ENCODE assay signal across 1 cellular context in genomic region chr4:102780476-102781144, GRCh38.
TF ChIP-seq lines count a peak whose summit lies in the region.

No MANE protein-coding gene starts in this region.

TF ChIP-seq in K562, 482 proteins besides CTCF, POLR2A, EP300 and RAD21 (continues in another document):
- TF ChIP-seq ZC3H8 (IDR thresholded peaks at IDR 0.05) = no peak
- peak; percentile 6; the same call in 1 of the 2 replicates for TF ChIP-seq CEBPG (CRISPR knock-in tag; IDR thresholded peaks at IDR 0.05)
- peak in 1 of 2 experiments; percentile 65; a peak in 1 of 4 replicates for TF ChIP-seq CEBPG (tag; conservative IDR thresholded peaks at IDR 0.05 in 1 of 2, IDR thresholded peaks at IDR 0.05 in 1 of 2)
- no peak for TF ChIP-seq ZNF175 (CRISPR knock-in tag; IDR thresholded peaks at IDR 0.05; ENCODE audit: low read depth)
- peak; percentile 86 for TF ChIP-seq FOSL1 (tag; conservative IDR thresholded peaks at IDR 0.05)
- TF ChIP-seq POLR3A (IDR thresholded peaks at IDR 0.05; ENCODE audit: borderline replicate concordance, extremely low read depth, insufficient read depth, insufficient read length) = no peak
- TF ChIP-seq ZNF143 (CRISPR knock-in tag; IDR thresholded peaks at IDR 0.05) = no peak
- peak; percentile 31 to 59; a peak in 3 of 4 replicates for TF ChIP-seq TRIM24 (IDR thresholded peaks at IDR 0.05)
- TF ChIP-seq BACH1 (tag; IDR thresholded peaks at IDR 0.05) = peak; percentile 95
- TF ChIP-seq ZNF174 (CRISPR knock-in tag; IDR thresholded peaks at IDR 0.05) = no peak
- no peak for TF ChIP-seq L3MBTL2 (IDR thresholded peaks at IDR 0.05)
- TF ChIP-seq, protein P1, sequence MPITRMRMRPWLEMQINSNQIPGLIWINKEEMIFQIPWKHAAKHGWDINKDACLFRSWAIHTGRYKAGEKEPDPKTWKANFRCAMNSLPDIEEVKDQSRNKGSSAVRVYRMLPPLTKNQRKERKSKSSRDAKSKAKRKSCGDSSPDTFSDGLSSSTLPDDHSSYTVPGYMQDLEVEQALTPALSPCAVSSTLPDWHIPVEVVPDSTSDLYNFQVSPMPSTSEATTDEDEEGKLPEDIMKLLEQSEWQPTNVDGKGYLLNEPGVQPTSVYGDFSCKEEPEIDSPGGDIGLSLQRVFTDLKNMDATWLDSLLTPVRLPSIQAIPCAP (CRISPR knock-in tag; IDR thresholded peaks at IDR 0.05; ENCODE audit: borderline replicate concordance) = no peak
- TF ChIP-seq ZNF584 (CRISPR knock-in tag; IDR thresholded peaks at IDR 0.05; ENCODE audit: low read depth) = no peak
- TF ChIP-seq LCOR (CRISPR knock-in tag; IDR thresholded peaks at IDR 0.05) = no peak
- TF ChIP-seq SNAPC5 (CRISPR knock-in tag; IDR thresholded peaks at IDR 0.05) = no peak
- peak; percentile 61; the same call in 1 of the 2 replicates for TF ChIP-seq NR2C1 (IDR thresholded peaks at IDR 0.05)
- peak; percentile 68 for TF ChIP-seq NR2C1 (tag; IDR thresholded peaks at IDR 0.05)
- TF ChIP-seq MAFF (IDR thresholded peaks at IDR 0.05; ENCODE audit: low read length) = peak; percentile 99
- peak; percentile 71 to 74 for TF ChIP-seq KDM1A (IDR thresholded peaks at IDR 0.05)
- no peak for TF ChIP-seq POU5F1 (IDR thresholded peaks at IDR 0.05; ENCODE audit: borderline replicate concordance, low read depth, low read length, partially characterized antibody)
- TF ChIP-seq KHSRP (IDR thresholded peaks at IDR 0.05) = no peak
- TF ChIP-seq ZNF644 (tag; IDR thresholded peaks at IDR 0.05; ENCODE audit: low read depth) = no peak
- no peak for TF ChIP-seq CHCHD3 (CRISPR knock-in tag; IDR thresholded peaks at IDR 0.05)
- no peak for TF ChIP-seq GABPA (tag; conservative IDR thresholded peaks at IDR 0.05; ENCODE audit: low read depth)
- TF ChIP-seq PHB2 (IDR thresholded peaks at IDR 0.05; ENCODE audit: low read depth) = no peak
- TF ChIP-seq HIVEP1 (CRISPR knock-in tag; IDR thresholded peaks at IDR 0.05) = no peak
- TF ChIP-seq MBD2 (IDR thresholded peaks at IDR 0.05; ENCODE audit: borderline replicate concordance, low read depth) = no peak
- peak; percentile 59 for TF ChIP-seq NCOR1 (IDR thresholded peaks at IDR 0.05)
- no peak for TF ChIP-seq NUFIP1 (IDR thresholded peaks at IDR 0.05; ENCODE audit: partially characterized antibody)
- no peak for TF ChIP-seq NFIX (CRISPR knock-in tag; IDR thresholded peaks at IDR 0.05; ENCODE audit: low read depth)
- TF ChIP-seq STAT5A (IDR thresholded peaks at IDR 0.05; ENCODE audit: borderline replicate concordance, low read length) = no peak
- peak; percentile 74 for TF ChIP-seq DACH1 (IDR thresholded peaks at IDR 0.05; ENCODE audit: partially characterized antibody)
- TF ChIP-seq HSF4 (CRISPR knock-in tag; IDR thresholded peaks at IDR 0.05; ENCODE audit: borderline replicate concordance) = no peak
- TF ChIP-seq MYNN (IDR thresholded peaks at IDR 0.05) = no peak
- TF ChIP-seq MYNN (CRISPR knock-in tag; IDR thresholded peaks at IDR 0.05) = no peak
- peak; percentile 81 for TF ChIP-seq ARID1B (IDR thresholded peaks at IDR 0.05)
- TF ChIP-seq CC2D1A (IDR thresholded peaks at IDR 0.05) = no peak
- 0 out of 4 replicates have a peak, but pooled peaks of 1 of the 2 experiments have one; percentile 30 for TF ChIP-seq HDAC1 (IDR thresholded peaks at IDR 0.05)
- TF ChIP-seq ZNF253 (CRISPR knock-in tag; conservative IDR thresholded peaks at IDR 0.05) = no peak
- TF ChIP-seq NFATC3 (IDR thresholded peaks at IDR 0.05) = no peak
- no peak for TF ChIP-seq RFX7 (CRISPR knock-in tag; IDR thresholded peaks at IDR 0.05)
- peak; percentile 83 for TF ChIP-seq CBFA2T3 (IDR thresholded peaks at IDR 0.05)
- TF ChIP-seq ATF1 (CRISPR knock-in tag; IDR thresholded peaks at IDR 0.05) = no peak
- TF ChIP-seq ATF1 (tag; IDR thresholded peaks at IDR 0.05) = peak; percentile 55
- TF ChIP-seq DPF2 (IDR thresholded peaks at IDR 0.05) = peak; percentile 80
- no peak for TF ChIP-seq ZNF12 (CRISPR knock-in tag; IDR thresholded peaks at IDR 0.05)
- TF ChIP-seq CBFB (CRISPR knock-in tag; IDR thresholded peaks at IDR 0.05) = no peak
- no peak for TF ChIP-seq U2AF2 (optimal IDR thresholded peaks at IDR 0.05; ENCODE audit: low read depth, low read length)
- TF ChIP-seq, protein P2, sequence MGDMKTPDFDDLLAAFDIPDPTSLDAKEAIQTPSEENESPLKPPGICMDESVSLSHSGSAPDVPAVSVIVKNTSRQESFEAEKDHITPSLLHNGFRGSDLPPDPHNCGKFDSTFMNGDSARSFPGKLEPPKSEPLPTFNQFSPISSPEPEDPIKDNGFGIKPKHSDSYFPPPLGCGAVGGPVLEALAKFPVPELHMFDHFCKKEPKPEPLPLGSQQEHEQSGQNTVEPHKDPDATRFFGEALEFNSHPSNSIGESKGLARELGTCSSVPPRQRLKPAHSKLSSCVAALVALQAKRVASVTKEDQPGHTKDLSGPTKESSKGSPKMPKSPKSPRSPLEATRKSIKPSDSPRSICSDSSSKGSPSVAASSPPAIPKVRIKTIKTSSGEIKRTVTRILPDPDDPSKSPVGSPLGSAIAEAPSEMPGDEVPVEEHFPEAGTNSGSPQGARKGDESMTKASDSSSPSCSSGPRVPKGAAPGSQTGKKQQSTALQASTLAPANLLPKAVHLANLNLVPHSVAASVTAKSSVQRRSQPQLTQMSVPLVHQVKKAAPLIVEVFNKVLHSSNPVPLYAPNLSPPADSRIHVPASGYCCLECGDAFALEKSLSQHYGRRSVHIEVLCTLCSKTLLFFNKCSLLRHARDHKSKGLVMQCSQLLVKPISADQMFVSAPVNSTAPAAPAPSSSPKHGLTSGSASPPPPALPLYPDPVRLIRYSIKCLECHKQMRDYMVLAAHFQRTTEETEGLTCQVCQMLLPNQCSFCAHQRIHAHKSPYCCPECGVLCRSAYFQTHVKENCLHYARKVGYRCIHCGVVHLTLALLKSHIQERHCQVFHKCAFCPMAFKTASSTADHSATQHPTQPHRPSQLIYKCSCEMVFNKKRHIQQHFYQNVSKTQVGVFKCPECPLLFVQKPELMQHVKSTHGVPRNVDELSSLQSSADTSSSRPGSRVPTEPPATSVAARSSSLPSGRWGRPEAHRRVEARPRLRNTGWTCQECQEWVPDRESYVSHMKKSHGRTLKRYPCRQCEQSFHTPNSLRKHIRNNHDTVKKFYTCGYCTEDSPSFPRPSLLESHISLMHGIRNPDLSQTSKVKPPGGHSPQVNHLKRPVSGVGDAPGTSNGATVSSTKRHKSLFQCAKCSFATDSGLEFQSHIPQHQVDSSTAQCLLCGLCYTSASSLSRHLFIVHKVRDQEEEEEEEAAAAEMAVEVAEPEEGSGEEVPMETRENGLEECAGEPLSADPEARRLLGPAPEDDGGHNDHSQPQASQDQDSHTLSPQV (IDR thresholded peaks at IDR 0.05) = no peak
- no peak for TF ChIP-seq SRSF1 (IDR thresholded peaks at IDR 0.05; ENCODE audit: low read depth, low read length)
- no peak for TF ChIP-seq ZNF431 (CRISPR knock-in tag; IDR thresholded peaks at IDR 0.05)
- no peak for TF ChIP-seq NFIC (IDR thresholded peaks at IDR 0.05)
- TF ChIP-seq PTBP1 (IDR thresholded peaks at IDR 0.05; ENCODE audit: low read depth, low read length) = no peak
- TF ChIP-seq ZNF778 (CRISPR knock-in tag; IDR thresholded peaks at IDR 0.05) = no peak
- TF ChIP-seq, protein P3, sequence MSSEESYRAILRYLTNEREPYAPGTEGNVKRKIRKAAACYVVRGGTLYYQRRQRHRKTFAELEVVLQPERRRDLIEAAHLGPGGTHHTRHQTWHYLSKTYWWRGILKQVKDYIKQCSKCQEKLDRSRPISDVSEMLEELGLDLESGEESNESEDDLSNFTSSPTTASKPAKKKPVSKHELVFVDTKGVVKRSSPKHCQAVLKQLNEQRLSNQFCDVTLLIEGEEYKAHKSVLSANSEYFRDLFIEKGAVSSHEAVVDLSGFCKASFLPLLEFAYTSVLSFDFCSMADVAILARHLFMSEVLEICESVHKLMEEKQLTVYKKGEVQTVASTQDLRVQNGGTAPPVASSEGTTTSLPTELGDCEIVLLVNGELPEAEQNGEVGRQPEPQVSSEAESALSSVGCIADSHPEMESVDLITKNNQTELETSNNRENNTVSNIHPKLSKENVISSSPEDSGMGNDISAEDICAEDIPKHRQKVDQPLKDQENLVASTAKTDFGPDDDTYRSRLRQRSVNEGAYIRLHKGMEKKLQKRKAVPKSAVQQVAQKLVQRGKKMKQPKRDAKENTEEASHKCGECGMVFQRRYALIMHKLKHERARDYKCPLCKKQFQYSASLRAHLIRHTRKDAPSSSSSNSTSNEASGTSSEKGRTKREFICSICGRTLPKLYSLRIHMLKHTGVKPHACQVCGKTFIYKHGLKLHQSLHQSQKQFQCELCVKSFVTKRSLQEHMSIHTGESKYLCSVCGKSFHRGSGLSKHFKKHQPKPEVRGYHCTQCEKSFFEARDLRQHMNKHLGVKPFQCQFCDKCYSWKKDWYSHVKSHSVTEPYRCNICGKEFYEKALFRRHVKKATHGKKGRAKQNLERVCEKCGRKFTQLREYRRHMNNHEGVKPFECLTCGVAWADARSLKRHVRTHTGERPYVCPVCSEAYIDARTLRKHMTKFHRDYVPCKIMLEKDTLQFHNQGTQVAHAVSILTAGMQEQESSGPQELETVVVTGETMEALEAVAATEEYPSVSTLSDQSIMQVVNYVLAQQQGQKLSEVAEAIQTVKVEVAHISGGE (CRISPR knock-in tag; IDR thresholded peaks at IDR 0.05) = no peak
- no peak for TF ChIP-seq TEAD1 (CRISPR knock-in tag; IDR thresholded peaks at IDR 0.05)
- no peak for TF ChIP-seq ZC3H4 (CRISPR knock-in tag; IDR thresholded peaks at IDR 0.05; ENCODE audit: borderline replicate concordance)
- no peak for TF ChIP-seq BMI1 (IDR thresholded peaks at IDR 0.05; ENCODE audit: low read length)
- TF ChIP-seq EGR1 (conservative IDR thresholded peaks at IDR 0.05) = no peak
- TF ChIP-seq ZNF444 (CRISPR knock-in tag; IDR thresholded peaks at IDR 0.05) = no peak
- TF ChIP-seq ZNF3 (CRISPR knock-in tag; IDR thresholded peaks at IDR 0.05) = no peak
- TF ChIP-seq CREB1 (IDR thresholded peaks at IDR 0.05) = no peak
- no peak for TF ChIP-seq CREB1 (CRISPR knock-in tag; IDR thresholded peaks at IDR 0.05)
- TF ChIP-seq ZSCAN29 (IDR thresholded peaks at IDR 0.05) = no peak
- TF ChIP-seq CREBBP (IDR thresholded peaks at IDR 0.05; ENCODE audit: low read depth, low read length) = no peak
- TF ChIP-seq JUND (IDR thresholded peaks at IDR 0.05; ENCODE audit: borderline replicate concordance, low read depth, low read length) = peak; percentile 72; the same call in 1 of the 2 replicates
- TF ChIP-seq JUND (tag; IDR thresholded peaks at IDR 0.05; ENCODE audit: borderline replicate concordance, low read depth, low read length) = peak; percentile 88; the same call in 2 of the 3 replicates
- no peak for TF ChIP-seq RBM34 (IDR thresholded peaks at IDR 0.05; ENCODE audit: borderline replicate concordance, insufficient read depth, low read length)
- TF ChIP-seq ZBTB40 (IDR thresholded peaks at IDR 0.05) = no peak
- TF ChIP-seq ZBTB40 (CRISPR knock-in tag; IDR thresholded peaks at IDR 0.05) = no peak
- TF ChIP-seq CHD2 (IDR thresholded peaks at IDR 0.05; ENCODE audit: low read depth, low read length) = no peak
